ENCODE assay signal across 8 cellular contexts in genomic region chr7:27031289-27032172, GRCh38.
DNase-seq lines count a peak whose midpoint lies in the region; ATAC-seq and TF ChIP-seq lines count a peak whose summit lies in the region.

No MANE protein-coding gene starts in this region.

- H3K4me3 Mint-ChIP-seq in natural killer cell treated with Interleukin-12 subunit alpha and Interleukin-12 subunit beta and Interleukin-15 and Interleukin-18, amount 100 ng/mL, for 72 hours = peak overlapping the region; percentile 47

- in situ Hi-C loops in astrocyte of the spinal cord (cut with HindIII; ENCODE audit: low sequenced_read_pairs) = no loop called here

- peak; percentile 74 for ATAC-seq in GM18907 (IDR thresholded peaks at IDR 0.05; ENCODE audit: unreplicated experiment)
- ATAC-seq in natural killer cell treated with Interleukin-12 subunit alpha and Interleukin-12 subunit beta and Interleukin-15 and Interleukin-18, amount 100 ng/mL, for 72 hours = peak; percentile 52 to 68

- H3K27me3 Mint-ChIP-seq in natural killer cell treated with Interleukin-12 subunit alpha and Interleukin-12 subunit beta and Interleukin-15 and Interleukin-18, amount 100 ng/mL, for 72 hours = no peaks in the 10 kb centered on the region

- no peak overlapping the region for H3K4me3 ChIP-seq in astrocyte of the spinal cord (ENCODE audit: low read depth, low read length)

- no peak for TF ChIP-seq CTCF in astrocyte of the spinal cord (IDR thresholded peaks at IDR 0.05; ENCODE audit: low read depth, low read length)

- no peaks in the 10 kb centered on the region for H3K9me3 Mint-ChIP-seq in natural killer cell treated with Interleukin-12 subunit alpha and Interleukin-12 subunit beta and Interleukin-15 and Interleukin-18, amount 100 ng/mL, for 72 hours

- H3K4me1 Mint-ChIP-seq in natural killer cell treated with Interleukin-12 subunit alpha and Interleukin-12 subunit beta and Interleukin-15 and Interleukin-18, amount 100 ng/mL, for 72 hours (ENCODE audit: low read depth in 2 of 2) = peaks cover 13 to 15% of the 10 kb centered on the region in 2 donors

- H3K27ac Mint-ChIP-seq in natural killer cell treated with Interleukin-12 subunit alpha and Interleukin-12 subunit beta and Interleukin-15 and Interleukin-18, amount 100 ng/mL, for 72 hours = peak overlapping the region; percentile 74 to 76

- H3K36me3 Mint-ChIP-seq in natural killer cell treated with Interleukin-12 subunit alpha and Interleukin-12 subunit beta and Interleukin-15 and Interleukin-18, amount 100 ng/mL, for 72 hours = no peaks in the 10 kb centered on the region

- peak; percentile 53 for DNase-seq in AG08396 (ENCODE audit: low spot score)
- peak; percentile 4 for DNase-seq in HS-27A (ENCODE audit: low read depth)
- peak; percentile 57 for DNase-seq in astrocyte of the spinal cord (ENCODE audit: low read depth, low spot score)
- no peak for DNase-seq in natural killer cell treated with Interleukin-12 subunit alpha and Interleukin-12 subunit beta and Interleukin-15 and Interleukin-18, amount 100 ng/mL, for 72 hours (ENCODE audit: low spot score)
- no peak for DNase-seq in SK-N-DZ (ENCODE audit: low spot score)
- no peak for DNase-seq in SHP77 (lab: John Stamatoyannopoulos, UW)
- no peak for DNase-seq in epidermal melanocyte (ENCODE audit: insufficient read length, low spot score)

Comparison
In these comparisons a context has a peak if more than half of its experiments do, and no peak if none do; other contexts are left out.
1. DNase-seq: peak in AG08396 (single experiment), HS-27A (single experiment) and astrocyte of the spinal cord (single experiment); none in natural killer cell treated with Interleukin-12 subunit alpha and Interleukin-12 subunit beta and Interleukin-15 and Interleukin-18, amount 100 ng/mL, for 72 hours (single experiment), SK-N-DZ (single experiment), SHP77 (0 of 2) and epidermal melanocyte (single experiment).